8 cellular contexts compared by ENCODE assay signal in genomic region chr19:33416307-33417215, GRCh38. TPM values are rescaled to one million over a fixed set of nuclear protein-coding genes. Genes with fewer than 3 reads are reported as not detected.
DNase-seq lines count a peak whose midpoint lies in the region; ATAC-seq and TF ChIP-seq lines count a peak whose summit lies in the region.

No MANE protein-coding gene starts in this region.

- H3K4me1 Mint-ChIP-seq in endothelial cell (ENCODE audit: unreplicated experiment), result no peaks in the 10 kb centered on the region
- H3K4me1 Mint-ChIP-seq in natural killer cell, result peaks cover 7 to 8% of the 10 kb centered on the region in 2 donors
- H3K4me1 Mint-ChIP-seq in stimulated activated naive CD8-positive, alpha-beta T cell treated with anti-CD3 and anti-CD28 coated beads, Interleukin-15, Interleukin-2, amounts not matched to agents 100 ng/mL and 50 ng/mL, for 24 hours (ENCODE audit: low read depth), result peaks cover 5% of the 10 kb centered on the region

- H3K27me3 Mint-ChIP-seq in endothelial cell (ENCODE audit: unreplicated experiment) (peaks cover 1% of the 10 kb centered on the region), natural killer cell (ENCODE audit: low read depth in 2 of 2) (no peaks in the 10 kb centered on the region)
- no peaks in the 10 kb centered on the region for H3K27me3 Mint-ChIP-seq in stimulated activated naive CD8-positive, alpha-beta T cell treated with anti-CD3 and anti-CD28 coated beads, Interleukin-15, Interleukin-2, amounts not matched to agents 100 ng/mL and 50 ng/mL, for 24 hours

- intact Hi-C loops in natural killer cell (cut with micrococcal nuclease), result no loop called here

- H3K4me3 Mint-ChIP-seq in endothelial cell (ENCODE audit: unreplicated experiment) (no peak overlapping the region), natural killer cell (peak overlapping the region; percentile 73)
- peak overlapping the region; percentile 48 for H3K4me3 Mint-ChIP-seq in stimulated activated naive CD8-positive, alpha-beta T cell treated with anti-CD3 and anti-CD28 coated beads, Interleukin-15, Interleukin-2, amounts not matched to agents 100 ng/mL and 50 ng/mL, for 24 hours

- DNase-seq in COLO829 (ENCODE audit: low spot score) (peak; percentile 66), HT1080 (ENCODE audit: low read depth) (peak; percentile 67), NOMO-1 treated with DMSO at 0.1 percent for 48 hours (lab: John Stamatoyannopoulos, UW; ENCODE audit: unreplicated experiment) (peak; percentile 69), endothelial cell (ENCODE audit: low spot score) (peak; percentile 86), natural killer cell (peak; percentile 47)
- DNase-seq in activated CD8-positive, alpha-beta memory T cell treated with anti-CD3 and anti-CD28 coated beads for 4 hours (ENCODE audit: low read depth in 2 of 2), result peak; percentile 30 to 47

- no peaks in the 10 kb centered on the region for H3K36me3 Mint-ChIP-seq in endothelial cell (ENCODE audit: low read depth, unreplicated experiment)
- H3K36me3 Mint-ChIP-seq in natural killer cell, result no peaks in the 10 kb centered on the region
- no peaks in the 10 kb centered on the region for H3K36me3 Mint-ChIP-seq in stimulated activated naive CD8-positive, alpha-beta T cell treated with anti-CD3 and anti-CD28 coated beads, Interleukin-15, Interleukin-2, amounts not matched to agents 100 ng/mL and 50 ng/mL, for 24 hours (ENCODE audit: low read depth)

- H3K27ac Mint-ChIP-seq in endothelial cell (ENCODE audit: unreplicated experiment), result no peak overlapping the region
- no peak overlapping the region for H3K27ac Mint-ChIP-seq in natural killer cell
- H3K27ac Mint-ChIP-seq in stimulated activated naive CD8-positive, alpha-beta T cell treated with anti-CD3 and anti-CD28 coated beads, Interleukin-15, Interleukin-2, amounts not matched to agents 100 ng/mL and 50 ng/mL, for 24 hours, result no peak overlapping the region

- H3K9me3 Mint-ChIP-seq in endothelial cell (ENCODE audit: unreplicated experiment) (no peaks in the 10 kb centered on the region), natural killer cell (no peaks in the 10 kb centered on the region)
- H3K9me3 Mint-ChIP-seq in stimulated activated naive CD8-positive, alpha-beta T cell treated with anti-CD3 and anti-CD28 coated beads, Interleukin-15, Interleukin-2, amounts not matched to agents 100 ng/mL and 50 ng/mL, for 24 hours, result no peaks in the 10 kb centered on the region

- ATAC-seq in natural killer cell (peak; percentile 63 to 89 (median 87)), HG02623 (IDR thresholded peaks at IDR 0.05; ENCODE audit: unreplicated experiment) (no peak)

- TF ChIP-seq CTCF in endothelial cell (IDR thresholded peaks at IDR 0.05; ENCODE audit: unreplicated experiment), result peak; percentile 61
- TF ChIP-seq CTCF in natural killer cell (IDR thresholded peaks at IDR 0.05), result peak; percentile 48

RNA-seq across cellular contexts. Expression of gene CEBPG, which starts 43.1 kb away (rescaled TPM):
- 17.6 and 19.3 TPM in 2 replicates for total RNA-seq in HT1080 (2014; rRNA removed; shearing (Covaris generic))
- 32.5 and 34.1 TPM in 2 replicates for polyA plus RNA-seq in HT1080 (2015; cell fraction: cytosol; rRNA removed)
- 18.6 and 18.7 TPM in 2 replicates for polyA plus RNA-seq in HT1080 (2015; cell fraction: nucleus; rRNA removed)
- total RNA-seq in endothelial cell (ENCODE audit: unreplicated experiment) (20.7 TPM), natural killer cell (10 to 100 TPM; 22.3 to 28.1 (median 23.9) TPM)
